ENCODE assay signal across 8 cellular contexts in genomic region chr11:76206327-76207081, GRCh38. TPM values are rescaled to one million over a fixed set of nuclear protein-coding genes. Genes with fewer than 3 reads are reported as not detected.
A peak's percentile ranks its signal among the peaks of the same experiment; 100 is the strongest.
DNase-seq lines count a peak whose midpoint lies in the region; ATAC-seq and TF ChIP-seq lines count a peak whose summit lies in the region.

Gene WNT11 (minus strand): TSS chr11:76206502. CDS start chr11:76206407, 95 bp downstream.

- no peak within 1 kb of the TSS for H3K27ac Mint-ChIP-seq in activated naive CD4-positive, alpha-beta T cell treated with anti-CD3 and anti-CD28 coated beads for 36 hours

- H3K9me3 Mint-ChIP-seq in activated naive CD4-positive, alpha-beta T cell treated with anti-CD3 and anti-CD28 coated beads for 36 hours: no peaks in the 10 kb centered on the region

- peak; percentile 18 to 38 for ATAC-seq in left cardiac atrium
- peak; percentile 28 to 46 (median 36) for ATAC-seq in psoas muscle
- no peak for ATAC-seq in GM18861 (IDR thresholded peaks at IDR 0.05; ENCODE audit: unreplicated experiment)

- intact Hi-C loops in activated naive CD4-positive, alpha-beta T cell treated with anti-CD3 and anti-CD28 coated beads for 36 hours (cut with micrococcal nuclease): loop anchor here (1.0 to 5.0 kb wide), 6 partner anchors 29 to 474 kb away; no protein-coding TSS in a partner anchor
- intact Hi-C loops in left cardiac atrium (cut with DNase I): loop anchor here (2.0 kb wide), 2 partner anchors 114 to 310 kb away; no protein-coding TSS in a partner anchor
- intact Hi-C loops in psoas muscle (cut with DNase I): loop anchor here in 1 of 2 donors (1.0 to 5.0 kb wide), 5 partner anchors 112 to 476 kb away; no protein-coding TSS in a partner anchor

- peaks cover 12% of the 10 kb centered on the region for H3K4me1 Mint-ChIP-seq in activated naive CD4-positive, alpha-beta T cell treated with anti-CD3 and anti-CD28 coated beads for 36 hours (ENCODE audit: low read depth)

- CTCF ChIA-PET in activated naive CD4-positive, alpha-beta T cell treated with anti-CD3 and anti-CD28 coated beads for 36 hours (lab: Charles Lee): interaction anchor here (0.7 to 5.0 kb wide), 23 partner anchors 9 to 1178 kb away, joined by 3 to 73 read pairs (median 6); no protein-coding TSS in a partner anchor

- TF ChIP-seq CTCF in psoas muscle (IDR thresholded peaks at IDR 0.05): no peak

- DNase-seq in activated CD4-positive, CD25-positive, alpha-beta regulatory T cell treated with anti-CD3 and anti-CD28 coated beads, Interleukin-2, amount 50 U/mL, for 72 hours: peak; percentile 37
- no peak for DNase-seq in activated CD4-positive, CD25-positive, alpha-beta regulatory T cell (lab: John Stamatoyannopoulos, UW)
- DNase-seq in NCI-H226 (peak; percentile 12), left cardiac atrium (peak; percentile 68), psoas muscle (peak; percentile 70 to 82), AG08395 (ENCODE audit: low spot score) (no peak)
- peak; percentile 14 for DNase-seq in activated naive CD4-positive, alpha-beta T cell treated with anti-CD3 and anti-CD28 coated beads for 36 hours

- no peaks in the 10 kb centered on the region for H3K36me3 Mint-ChIP-seq in activated naive CD4-positive, alpha-beta T cell treated with anti-CD3 and anti-CD28 coated beads for 36 hours (ENCODE audit: low read depth)

- peak within 1 kb of the TSS; percentile 68 for H3K4me3 Mint-ChIP-seq in activated naive CD4-positive, alpha-beta T cell treated with anti-CD3 and anti-CD28 coated beads for 36 hours

- no peaks in the 10 kb centered on the region for H3K9me3 ChIP-seq in psoas muscle

- H3K27ac ChIP-seq in psoas muscle: peak within 1 kb of the TSS; percentile 84

- H3K4me1 ChIP-seq in psoas muscle: peaks cover 18% of the 10 kb centered on the region

- H3K27me3 ChIP-seq in psoas muscle (ENCODE audit: insufficient read depth in 3 of 3, low read length in 2 of 3): no peaks in the 10 kb centered on the region

- no peaks in the 10 kb centered on the region for H3K36me3 ChIP-seq in psoas muscle (ENCODE audit: insufficient read depth in 1 of 2, low read depth in 1 of 2)

- WGBS in psoas muscle, 3 donors: 1% methylated on average over 67 to 80 of the region's 80 CpGs

- peak within 1 kb of the TSS; percentile 81 for H3K4me3 ChIP-seq in psoas muscle

- H3K27me3 Mint-ChIP-seq in activated naive CD4-positive, alpha-beta T cell treated with anti-CD3 and anti-CD28 coated beads for 36 hours (ENCODE audit: low read depth): peaks cover 54% of the 10 kb centered on the region

RNA-seq across cellular contexts. Expression of gene WNT11, which starts in this region (rescaled TPM):
- total RNA-seq in activated naive CD4-positive, alpha-beta T cell treated with anti-CD3 and anti-CD28 coated beads for 36 hours: not detected
- total RNA-seq in left cardiac atrium (1 to 10 TPM; 3.4 to 6.6 TPM), psoas muscle (10 to 100 TPM in 1 of 4 donors, 1 to 10 TPM in 3; 6.4 to 13.0 (median 8.0) TPM)
- 1 to 10 TPM; 4.5 to 6.5 (median 4.8) TPM for polyA plus RNA-seq in psoas muscle

Comparison
In these comparisons a context has a peak if more than half of its experiments do, and no peak if none do; other contexts are left out.
1. RNA of gene WNT11 (total RNA-seq): 6.4 to 13.0 TPM in psoas muscle and 3.4 to 6.6 TPM in left cardiac atrium; not detected in activated naive CD4-positive, alpha-beta T cell treated with anti-CD3 and anti-CD28 coated beads for 36 hours; every median in the first group is over 4 times any median in the second.
2. DNase-seq: peak in activated CD4-positive, CD25-positive, alpha-beta regulatory T cell treated with anti-CD3 and anti-CD28 coated beads, Interleukin-2, amount 50 U/mL, for 72 hours (single experiment), NCI-H226 (single experiment), left cardiac atrium (single experiment) and psoas muscle (2 of 2); none in activated CD4-positive, CD25-positive, alpha-beta regulatory T cell (0 of 4) and AG08395 (single experiment).
3. Peak in DNase-seq in activated naive CD4-positive, alpha-beta T cell treated with anti-CD3 and anti-CD28 coated beads for 36 hours; RNA of the gene not detected or under 1 TPM.